ENCODE assay signal across 11 cellular contexts in genomic region chr10:132941640-132942051, GRCh38. TPM values are rescaled to one million over a fixed set of nuclear protein-coding genes. Genes with fewer than 3 reads are reported as not detected.
DNase-seq lines count a peak whose midpoint lies in the region; ATAC-seq and TF ChIP-seq lines count a peak whose summit lies in the region.
"Had no signal": no experiment of that assay in that cellular context is flagged by ENCODE, and none has a peak within 500 bp of the region (broad histone marks: within the 10 kb centered on the region; RNA-seq: fewer than 3 reads in every experiment).

No MANE protein-coding gene starts in this region.

- CTCF ChIA-PET in Panc1 (lab: Charles Lee) = no interaction called here

- no peak overlapping the region for H3K27ac ChIP-seq in BLaER1
- peak overlapping the region; percentile 51; the same call in 1 of the 2 replicates for H3K27ac ChIP-seq in Panc1 (ENCODE audit: low read length)

- no peak overlapping the region for H3K9ac ChIP-seq in BLaER1

- H3K27me3 ChIP-seq in BLaER1 (peaks cover 62% of the 10 kb centered on the region), Panc1 (ENCODE audit: control insufficient read depth, insufficient read depth, low read length) (no peaks in the 10 kb centered on the region; the same call in 1 of the 2 replicates)

- intact Hi-C loops in Panc1 (cut with micrococcal nuclease; ENCODE audit: unreplicated experiment) = loop anchor here (2.0 to 10.0 kb wide), 2 partner anchors 153 to 183 kb away; no protein-coding TSS in a partner anchor

- TF ChIP-seq CTCF in Panc1 (IDR thresholded peaks at IDR 0.05) (no peak), fibroblast of villous mesenchyme (IDR thresholded peaks at IDR 0.05; ENCODE audit: insufficient read depth, low read depth, low read length) (no peak), nephron progenitor cell (IDR thresholded peaks at IDR 0.05) (no peak)

- H3K4me2 ChIP-seq in BLaER1 = peak overlapping the region; percentile 84

- no peaks in the 10 kb centered on the region for H3K9me3 Mint-ChIP-seq in nephron progenitor cell
- H3K9me3 Mint-ChIP-seq: activated CD4-positive, alpha-beta memory T cell treated with anti-CD3 and anti-CD28 coated beads for 36 hours had no signal

- H3K4me1 ChIP-seq in BLaER1 (peaks cover 53% of the 10 kb centered on the region), Panc1 (ENCODE audit: control insufficient read depth, insufficient read depth, low read length) (peaks cover 3% of the 10 kb centered on the region; the same call in 1 of the 2 replicates)

- ATAC-seq in Panc1 = peak; percentile 30

- peaks cover 12% of the 10 kb centered on the region; the same call in 1 of the 2 replicates for H4K20me1 ChIP-seq in BLaER1

- no peak overlapping the region for H3K27ac Mint-ChIP-seq in nephron progenitor cell
- H3K27ac Mint-ChIP-seq: activated CD4-positive, alpha-beta memory T cell treated with anti-CD3 and anti-CD28 coated beads for 36 hours had no signal

- in situ Hi-C loops in Panc1 (cut with HindIII; ENCODE audit: low pct_unique_long_range_greater_than_20kb, low sequenced_read_pairs) = no loop called here
- in situ Hi-C loops in KBM-7 (cut with MboI; ENCODE audit: low pct_unique_long_range_greater_than_20kb, low sequenced_read_pairs) = no loop called here

- H3K4me1 Mint-ChIP-seq in nephron progenitor cell = peaks cover 22% of the 10 kb centered on the region

- no peaks in the 10 kb centered on the region for H3K36me3 Mint-ChIP-seq in nephron progenitor cell (ENCODE audit: low read depth)
- H3K36me3 Mint-ChIP-seq: activated CD4-positive, alpha-beta memory T cell treated with anti-CD3 and anti-CD28 coated beads for 36 hours had no signal

- H3K27me3 Mint-ChIP-seq in nephron progenitor cell (ENCODE audit: low read depth, poor library complexity) = peaks cover 37% of the 10 kb centered on the region

- no TSS peak for BruUV-seq in Panc1 (replicated peaks; lab: Mats Ljungman, UMichigan)

- POLR2A ChIA-PET in Panc1 (lab: Charles Lee) = interaction anchor here (0.5 kb wide), 1 partner anchor 410 kb away, joined by 5 read pairs; no protein-coding TSS in a partner anchor

- H3K4me3 Mint-ChIP-seq in nephron progenitor cell = peak overlapping the region; percentile 82
- H3K4me3 Mint-ChIP-seq: activated CD4-positive, alpha-beta memory T cell treated with anti-CD3 and anti-CD28 coated beads for 36 hours had no signal

- H3K36me3 ChIP-seq in BLaER1 (no peaks in the 10 kb centered on the region), Panc1 (ENCODE audit: control insufficient read depth, insufficient read depth, low read length) (no peaks in the 10 kb centered on the region)

- no peaks in the 10 kb centered on the region for H3K9me3 ChIP-seq in BLaER1
- no peaks in the 10 kb centered on the region for H3K9me3 ChIP-seq in Panc1 (ENCODE audit: control insufficient read depth, insufficient read depth, low read depth, low read length)

- DNase-seq in Panc1 (ENCODE audit: low read depth, low spot score) (no peak), fibroblast of villous mesenchyme (ENCODE audit: low read depth) (no peak), nephron progenitor cell (no peak), EL (no peak), KBM-7 (no peak)
- no peak for DNase-seq in activated CD4-positive, CD25-positive, alpha-beta regulatory T cell (lab: John Stamatoyannopoulos, UW)
- no peak for DNase-seq in stimulated activated CD4-positive, alpha-beta T cell treated with anti-CD3 and anti-CD28 coated beads, Interleukin-15, amount 100 ng/mL, for 24 hours
- DNase-seq: DMS 273 treated with DMSO at 0.1 percent for 48 hours, SHP77 treated with DMSO at 0.1 percent for 48 hours had no signal

- H3K4me3 ChIP-seq in BLaER1 (no peak overlapping the region), Panc1 (ENCODE audit: low read depth in 2 of 2, low read length in 2 of 2) (peak overlapping the region; percentile 48 to 55), fibroblast of villous mesenchyme (ENCODE audit: low read depth, low read length) (peak overlapping the region; percentile 57)

RNA-seq across cellular contexts. Expression of gene CFAP46, which starts 0.7 kb away (rescaled TPM):
- total RNA-seq in Panc1 (2021; ENCODE audit: unreplicated experiment) = 1.6 TPM
- polyA plus RNA-seq in Panc1 (2012; ENCODE audit: insufficient read length) = 1.4 TPM
- under 0.01 and 0.32 TPM in 2 replicates for total RNA-seq in fibroblast of villous mesenchyme
